Comparison of ENCODE assay signal across 9 cellular contexts in the genomic region with DNA sequence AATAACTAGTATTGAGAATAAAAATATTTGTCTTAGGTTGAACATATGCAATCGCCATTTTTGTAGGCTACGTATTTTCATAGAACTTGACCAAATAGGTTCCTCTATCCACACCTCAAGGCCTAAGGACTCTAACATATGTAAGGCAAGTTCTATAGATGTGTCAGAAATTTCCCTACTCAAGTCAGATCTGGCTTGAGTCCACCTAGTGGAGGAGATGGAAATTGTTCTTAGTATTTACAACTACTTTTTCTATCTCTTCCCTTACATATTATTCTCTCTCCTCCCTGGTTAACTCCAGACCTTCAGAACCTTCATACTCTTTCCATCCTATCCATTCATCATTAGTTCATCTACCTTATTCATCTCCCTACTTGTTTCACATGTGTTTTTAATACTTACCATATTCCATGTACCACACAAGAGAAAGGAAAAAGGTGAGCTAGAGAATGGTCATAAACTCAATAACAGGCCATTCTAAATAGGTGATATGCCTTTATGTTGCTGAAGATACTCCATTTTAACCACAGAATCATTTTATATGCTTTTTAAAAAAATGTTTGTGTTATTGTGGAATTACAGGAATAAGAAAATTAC.
DNase-seq lines count a peak whose midpoint lies in the region; ATAC-seq and TF ChIP-seq lines count a peak whose summit lies in the region.
"Had no signal": no experiment of that assay in that cellular context is flagged by ENCODE, and none has a peak within 500 bp of the region (broad histone marks: within the 10 kb centered on the region; RNA-seq: fewer than 3 reads in every experiment).

No MANE protein-coding gene starts in this region.

- H3K4me1 Mint-ChIP-seq in MCF 10A (ENCODE audit: insufficient read depth, unreplicated experiment): peaks cover 9% of the 10 kb centered on the region

- no peaks in the 10 kb centered on the region for H3K9me3 ChIP-seq in ovary

- CTCF ChIA-PET in MCF 10A (lab: Yijun Ruan, JAX): interaction anchor here (0.5 to 2.0 kb wide), 25 partner anchors 10 to 1434 kb away, joined by 3 to 9 read pairs (median 3); no protein-coding TSS in a partner anchor

- no peaks in the 10 kb centered on the region for H3K27me3 Mint-ChIP-seq in MCF 10A (ENCODE audit: insufficient read depth, unreplicated experiment)

- H3K27ac Mint-ChIP-seq in MCF 10A (ENCODE audit: low read depth, unreplicated experiment): no peak overlapping the region
- H3K27ac Mint-ChIP-seq: T-helper 1 cell treated with Interleukin-12 subunit alpha and Interleukin-12 subunit beta and Interleukin-4 antibody, amounts not matched to agents 30 μg/mL and 1 μg/mL, for 36 hours had no signal

- H3K4me3 Mint-ChIP-seq in MCF 10A (ENCODE audit: unreplicated experiment): no peak overlapping the region
- H3K4me3 Mint-ChIP-seq: T-helper 1 cell treated with Interleukin-12 subunit alpha and Interleukin-12 subunit beta and Interleukin-4 antibody, amounts not matched to agents 30 μg/mL and 1 μg/mL, for 36 hours had no signal

- ATAC-seq in GM18519 (IDR thresholded peaks at IDR 0.05; ENCODE audit: low FRiP score, unreplicated experiment) (peak; percentile 91), HG02938 (IDR thresholded peaks at IDR 0.05; ENCODE audit: unreplicated experiment) (peak; percentile 90)

- H3K27ac ChIP-seq in ovary: no peak overlapping the region

- no peak for TF ChIP-seq POLR2A in ovary (IDR thresholded peaks at IDR 0.05)

- intact Hi-C loops in MCF 10A (cut with micrococcal nuclease) (loop anchor here (1.0 kb wide), 2 partner anchors 350 to 551 kb away; no protein-coding TSS in a partner anchor), ovary (cut with DNase I) (no loop called here)

- DNase-seq in CD1c-positive myeloid dendritic cell (ENCODE audit: extremely low spot score) (peak; percentile 61), NCI-H1694 (lab: John Stamatoyannopoulos, UW) (peak; percentile 48), MCF 10A (ENCODE audit: unreplicated experiment) (peak; percentile 58), medulla oblongata (ENCODE audit: extremely low spot score) (peak; percentile 51), ovary (no peak), DMS79 treated with DMSO at 0.1 percent for 48 hours (lab: John Stamatoyannopoulos, UW) (no peak)

- no peak overlapping the region for H3K4me3 ChIP-seq in ovary

- H3K9me3 Mint-ChIP-seq in MCF 10A (ENCODE audit: unreplicated experiment): no peaks in the 10 kb centered on the region
- H3K9me3 Mint-ChIP-seq: T-helper 1 cell treated with Interleukin-12 subunit alpha and Interleukin-12 subunit beta and Interleukin-4 antibody, amounts not matched to agents 30 μg/mL and 1 μg/mL, for 36 hours had no signal

- H3K27me3 ChIP-seq in ovary: no peaks in the 10 kb centered on the region

- no peak for TF ChIP-seq EP300 in ovary (IDR thresholded peaks at IDR 0.05)

- H3K4me1 ChIP-seq in ovary (ENCODE audit: insufficient read depth): no peaks in the 10 kb centered on the region

- TF ChIP-seq CTCF in MCF 10A (IDR thresholded peaks at IDR 0.05; ENCODE audit: unreplicated experiment) (peak; percentile 47), ovary (IDR thresholded peaks at IDR 0.05) (no peak)

- 72 to 78% (median 74%) methylated on average over 2 of the region's 2 CpGs for WGBS in ovary, 3 donors

- H3K36me3 Mint-ChIP-seq in MCF 10A (ENCODE audit: insufficient read depth, unreplicated experiment): no peaks in the 10 kb centered on the region

- H3K36me3 ChIP-seq in ovary: no peaks in the 10 kb centered on the region

- POLR2A ChIA-PET in MCF 10A (lab: Yijun Ruan, JAX): interaction anchor here (0.7 to 1.4 kb wide), 2 partner anchors 548 to 551 kb away, joined by 4 to 6 read pairs; no protein-coding TSS in a partner anchor

- no TSS peak for BruUV-seq in MCF 10A (replicated peaks; lab: Mats Ljungman, UMichigan)

Comparison
In these comparisons a context has a peak if more than half of its experiments do, and no peak if none do; other contexts are left out.
1. DNase-seq: peak in CD1c-positive myeloid dendritic cell (single experiment), NCI-H1694 (single experiment), MCF 10A (single experiment) and medulla oblongata (single experiment); none in ovary (0 of 5) and DMS79 treated with DMSO at 0.1 percent for 48 hours (single experiment).